Comparison of ENCODE assay signal across 9 cellular contexts in genomic region chr11:3058753-3059664, GRCh38. TPM values are rescaled to one million over a fixed set of nuclear protein-coding genes. Genes with fewer than 3 reads are reported as not detected.
DNase-seq lines count a peak whose midpoint lies in the region; ATAC-seq and TF ChIP-seq lines count a peak whose summit lies in the region.
"Had no signal": no experiment of that assay in that cellular context is flagged by ENCODE, and none has a peak within 500 bp of the region (broad histone marks: within the 10 kb centered on the region; RNA-seq: fewer than 3 reads in every experiment).

No MANE protein-coding gene starts in this region.

- CTCF ChIA-PET in BJ (lab: Yijun Ruan, JAX) = interaction anchor here (0.7 to 1.3 kb wide), 2 partner anchors 21 to 32 kb away, joined by 3 to 5 read pairs; no protein-coding TSS in a partner anchor

- peaks cover 5% of the 10 kb centered on the region for H3K27me3 Mint-ChIP-seq in HFFc6 (ENCODE audit: insufficient read depth)
- peaks cover 2% of the 10 kb centered on the region for H3K27me3 Mint-ChIP-seq in memory B cell

- H3K4me3 ChIP-seq in BJ (ENCODE audit: low read depth, low read length) (no peak overlapping the region), adipocyte (ENCODE audit: low read length) (no peak overlapping the region), mucosa of descending colon (no peak overlapping the region)
- H3K4me3 ChIP-seq: heart left ventricle had no signal

- H3K9me3 ChIP-seq in adipocyte (ENCODE audit: control insufficient read depth, low read length) (no peaks in the 10 kb centered on the region), mucosa of descending colon (no peaks in the 10 kb centered on the region)
- H3K9me3 ChIP-seq: heart left ventricle had no signal

- peak overlapping the region; percentile 30 for H3K9ac ChIP-seq in adipocyte (ENCODE audit: low read length)

- peak overlapping the region; percentile 83 for H3K27ac Mint-ChIP-seq in HFFc6
- H3K27ac Mint-ChIP-seq in memory B cell = no peak overlapping the region

- intact Hi-C loops in mucosa of descending colon (cut with DNase I, micrococcal nuclease) = no loop called here

- TF ChIP-seq CTCF in BJ (IDR thresholded peaks at IDR 0.05; ENCODE audit: insufficient read depth, low read depth, low read length) = no peak
- TF ChIP-seq CTCF in HFFc6 (IDR thresholded peaks at IDR 0.05) = peak; percentile 52
- no peak for TF ChIP-seq CTCF in mucosa of descending colon (IDR thresholded peaks at IDR 0.05)

- ATAC-seq in memory B cell (ENCODE audit: low read depth) (no peak), mucosa of descending colon (no peak), GM21360 (IDR thresholded peaks at IDR 0.05; ENCODE audit: unreplicated experiment) (no peak), GM18858 (IDR thresholded peaks at IDR 0.05; ENCODE audit: unreplicated experiment) (no peak)
- ATAC-seq: heart left ventricle had no signal

- H3K4me3 Mint-ChIP-seq in HFFc6 (peak overlapping the region; percentile 72), memory B cell (peak overlapping the region; percentile 27)

- DNase-seq in BJ (ENCODE audit: low read depth) (peak; percentile 32), HFFc6 (peak; percentile 88), adipocyte (ENCODE audit: low read depth) (peak; percentile 87), memory B cell (ENCODE audit: low spot score in 2 of 2) (no peak), mucosa of descending colon (no peak), middle frontal gyrus (ENCODE audit: extremely low spot score, low spot score) (no peak)

- H3K36me3 ChIP-seq in BJ (ENCODE audit: control insufficient read depth, insufficient read depth, low read length) = peaks cover 3% of the 10 kb centered on the region
- H3K36me3 ChIP-seq in adipocyte (ENCODE audit: control insufficient read depth, insufficient read depth, low read length, severe bottlenecking) = peaks cover 8% of the 10 kb centered on the region
- H3K36me3 ChIP-seq in mucosa of descending colon (ENCODE audit: low read depth) = no peaks in the 10 kb centered on the region

- no peaks in the 10 kb centered on the region for H3K9me3 Mint-ChIP-seq in HFFc6
- no peaks in the 10 kb centered on the region for H3K9me3 Mint-ChIP-seq in memory B cell

- peaks cover 35% of the 10 kb centered on the region for H3K4me1 ChIP-seq in adipocyte (ENCODE audit: control insufficient read depth, insufficient read depth, low read length)
- peaks cover 11% of the 10 kb centered on the region for H3K4me1 ChIP-seq in mucosa of descending colon (ENCODE audit: low read depth)

- H3K36me3 Mint-ChIP-seq in HFFc6 (ENCODE audit: low read depth) (peaks cover 4% of the 10 kb centered on the region), memory B cell (no peaks in the 10 kb centered on the region)

- H3K27me3 ChIP-seq in BJ (ENCODE audit: control insufficient read depth, insufficient read depth, low read length) (no peaks in the 10 kb centered on the region), adipocyte (replicated peaks; ENCODE audit: control insufficient read depth, insufficient read depth, low read length) (no peaks in the 10 kb centered on the region)
- H3K27me3 ChIP-seq: heart left ventricle had no signal

- H3K4me1 Mint-ChIP-seq in HFFc6 (ENCODE audit: low read depth) (peaks cover 54% of the 10 kb centered on the region), memory B cell (peaks cover 20% of the 10 kb centered on the region)

- POLR2A ChIA-PET in BJ (lab: Charles Lee) = no interaction called here

RNA-seq across cellular contexts. Expression of gene CARS1, which starts 1.8 kb away (rescaled TPM):
- 161 and 175 TPM in 2 replicates for polyA plus RNA-seq in BJ (2011; rRNA removed)
- 56.5 and 74.0 TPM in 2 replicates for polyA minus RNA-seq in BJ (2011; rRNA and poly(A)+ RNA removed)
- 10 to 100 TPM; 51.2 to 64.3 (median 56.1) TPM for total RNA-seq in HFFc6 (2021; fragmentation: NEBNext Ultra II Directional; extraction: Animal tissue kit (Norgen Biotek cat#: 25700))
- 10 to 100 TPM; 40.9 to 61.0 (median 43.3) TPM for total RNA-seq in mucosa of descending colon

Comparison
In these comparisons a context has a peak if more than half of its experiments do, and no peak if none do; other contexts are left out.
1. DNase-seq: peak in BJ (single experiment), HFFc6 (single experiment) and adipocyte (single experiment); none in memory B cell (0 of 2), mucosa of descending colon (0 of 3) and middle frontal gyrus (single experiment).